1 cellular context compared by ENCODE assay signal in genomic region chr18:363327-364115, GRCh38.
A peak's percentile ranks its signal among the peaks of the same experiment; 100 is the strongest.
TF ChIP-seq lines count a peak whose summit lies in the region.

No MANE protein-coding gene starts in this region.

TF ChIP-seq in HEK293T, 16 proteins besides CTCF, POLR2A, EP300 and RAD21 (continued from another document):
- 0 out of 2 replicates have a peak, but pooled peaks have one; percentile 7 for TF ChIP-seq PKNOX1 (IDR thresholded peaks at IDR 0.05)
- no peak for TF ChIP-seq ARNT (IDR thresholded peaks at IDR 0.05)
TF ChIP-seq in HEK293T: peak in this region for 1.
